10 cellular contexts compared by ENCODE assay signal in the genomic region with DNA sequence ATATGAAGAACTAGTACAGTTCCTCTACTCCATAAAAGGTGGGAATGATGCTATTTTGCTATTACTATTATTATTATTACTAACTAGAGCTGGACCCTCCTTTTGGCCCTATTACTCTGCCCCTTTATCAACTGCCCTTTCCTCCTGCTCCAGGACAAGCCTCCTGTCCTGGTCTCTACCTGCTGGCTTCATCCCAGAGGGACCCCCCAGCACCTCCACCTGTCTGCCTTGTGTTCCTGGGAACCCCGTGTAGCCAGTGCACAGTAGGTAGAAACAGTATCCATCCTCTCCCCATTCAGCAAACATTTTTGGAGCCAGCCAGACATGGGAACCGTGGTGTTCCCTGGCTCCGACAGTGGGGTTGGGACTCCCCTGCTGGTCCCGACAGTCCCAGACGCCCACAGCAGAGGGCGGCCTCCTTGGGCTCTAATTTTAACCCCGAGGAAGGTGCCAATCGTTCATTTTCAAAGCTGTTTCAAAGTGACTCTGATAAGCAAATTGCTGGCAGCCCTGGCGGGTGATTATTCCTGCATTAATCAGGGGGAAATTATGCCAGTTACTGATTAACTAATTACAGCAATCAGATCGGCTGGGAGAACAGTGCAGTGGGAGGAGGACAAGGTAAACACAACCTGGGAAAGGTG. TPM values are rescaled to one million over a fixed set of nuclear protein-coding genes. Genes with fewer than 3 reads are reported as not detected.
A peak's percentile ranks its signal among the peaks of the same experiment; 100 is the strongest.
DNase-seq lines count a peak whose midpoint lies in the region; ATAC-seq, FAIRE-seq and TF ChIP-seq lines count a peak whose summit lies in the region.
"Had no signal": no experiment of that assay in that cellular context is flagged by ENCODE, and none has a peak within 500 bp of the region (broad histone marks: within the 10 kb centered on the region; RNA-seq: fewer than 3 reads in every experiment).

No MANE protein-coding gene starts in this region.

- no peak overlapping the region for H4K91ac ChIP-seq in H9 (ENCODE audit: insufficient read length, low read depth, low read length)

- ATAC-seq in GM21723 (IDR thresholded peaks at IDR 0.05; ENCODE audit: unreplicated experiment) (no peak), gastroesophageal sphincter (no peak)

- H3K18ac ChIP-seq in H9 (ENCODE audit: insufficient read length, low read depth, low read length): no peak overlapping the region

- no CpG with 5 or more reads among the region's 10 CpGs for WGBS in H9 (ENCODE audit: extremely low coverage, insufficient read length, low lambda C conversion rate)
- 12 to 23% methylated on average over 10 of the region's 10 CpGs for WGBS in tibial nerve, 2 donors
- 0 to 25% methylated on average over 2 to 4 of the region's 10 CpGs for WGBS in gastroesophageal sphincter (ENCODE audit: low coverage in 1 of 2), 2 donors

- no peak overlapping the region for H3K56ac ChIP-seq in H9 (ENCODE audit: insufficient read length, low read depth, low read length)

- H2BK5ac ChIP-seq in H9 (ENCODE audit: insufficient read length, low read length): no peak overlapping the region

- H2BK12ac ChIP-seq in H9 (ENCODE audit: insufficient read length, low read depth, low read length): no peak overlapping the region

- H3K9me3 Mint-ChIP-seq in H9: no peaks in the 10 kb centered on the region

- no peak overlapping the region for H4K8ac ChIP-seq in H9 (replicated peaks; ENCODE audit: insufficient read length, low read depth, low read length)

- H3K4me3 Mint-ChIP-seq in H9: no peak overlapping the region

- H3K4me2 ChIP-seq in H9 (ENCODE audit: insufficient read depth, insufficient read length, low read length) (no peak overlapping the region), keratinocyte (ENCODE audit: control insufficient read depth, extremely low read depth, insufficient read depth, low read depth, low read length) (no peak overlapping the region)

- H2BK20ac ChIP-seq in H9 (ENCODE audit: low read depth, low read length, poor library complexity, severe bottlenecking): no peak overlapping the region

- H3K27me3 Mint-ChIP-seq in H9 (ENCODE audit: low read depth): peaks cover 91% of the 10 kb centered on the region

- H3K9me3 ChIP-seq in H9 (ENCODE audit: control insufficient read depth, low read depth, low read length) (no peaks in the 10 kb centered on the region), keratinocyte (ENCODE audit: control insufficient read depth, low read depth, low read length) (no peaks in the 10 kb centered on the region), tibial nerve (no peaks in the 10 kb centered on the region), gastroesophageal sphincter (no peaks in the 10 kb centered on the region)

- TF ChIP-seq EP300 in tibial nerve (IDR thresholded peaks at IDR 0.05) (no peak), gastroesophageal sphincter (IDR thresholded peaks at IDR 0.05) (no peak)

- H3K27me3 ChIP-seq in H9 (ENCODE audit: insufficient read depth, low read length) (no peaks in the 10 kb centered on the region; the same call in 1 of the 2 replicates), keratinocyte (ENCODE audit: control insufficient read depth, extremely low read depth, insufficient read depth, low read length) (peaks cover 33% of the 10 kb centered on the region), tibial nerve (peaks cover 0 to 32% of the 10 kb centered on the region in 2 donors), gastroesophageal sphincter (peaks cover 42% of the 10 kb centered on the region)

- no peak overlapping the region for H2BK15ac ChIP-seq in H9 (ENCODE audit: low read depth, low read length)

- no peaks in the 10 kb centered on the region; a peak in 1 of 7 replicates for H3K36me3 Mint-ChIP-seq in H9 (ENCODE audit: insufficient read depth in 1 of 3, low read depth in 3 of 3)

- no peak overlapping the region for H2AK5ac ChIP-seq in H9 (ENCODE audit: insufficient read length, low read length)

- no peak for FAIRE-seq in keratinocyte (lab: Jason Lieb, UNC)

- H3K4me3 ChIP-seq in WI38 (ENCODE audit: low read depth, low read length) (no peak overlapping the region), keratinocyte (ENCODE audit: control insufficient read depth in 2 of 3, extremely low read depth in 1 of 3, insufficient read depth in 2 of 3, low read depth in 1 of 3, low read length in 3 of 3) (no peak overlapping the region), tibial nerve (no peak overlapping the region), gastroesophageal sphincter (no peak overlapping the region)
- H3K4me3 ChIP-seq: skin epidermis had no signal

- no peak overlapping the region for H2BK120ac ChIP-seq in H9 (ENCODE audit: low read depth, low read length, poor library complexity, severe bottlenecking)

- DNase-seq in AG08395 (ENCODE audit: low spot score) (peak; percentile 47), H9 (peak; percentile 56), keratinocyte (ENCODE audit: low read depth, low spot score) (no peak), tibial nerve (ENCODE audit: low spot score in 2 of 2) (no peak)
- no peak for DNase-seq in activated CD8-positive, alpha-beta memory T cell treated with anti-CD3 and anti-CD28 coated beads, Interleukin-2, amount 50 U/mL, for 48 hours
- DNase-seq: NCI-H774 had no signal

- H3K23me2 ChIP-seq in H9 (ENCODE audit: insufficient read length, low read depth, low read length, poor library complexity, severe bottlenecking): peaks cover 2% of the 10 kb centered on the region

- H3K9me1 ChIP-seq in keratinocyte (ENCODE audit: control insufficient read depth, extremely low read depth, insufficient read depth, low read length): no peaks in the 10 kb centered on the region

- TF ChIP-seq CTCF in H9 (conservative IDR thresholded peaks at IDR 0.05): peak; percentile 66
- peak; percentile 48 for TF ChIP-seq CTCF in WI38 (IDR thresholded peaks at IDR 0.05; ENCODE audit: low read depth, low read length)
- peak; percentile 9 to 46 (median 41) for TF ChIP-seq CTCF in keratinocyte (optimal IDR thresholded peaks at IDR 0.05 in 1 of 3, IDR thresholded peaks at IDR 0.05 in 1 of 3, conservative IDR thresholded peaks at IDR 0.05 in 1 of 3; ENCODE audit: extremely low read depth in 1 of 3, insufficient read depth in 2 of 3, low read length in 3 of 3)
- peak in 2 of 5 experiments; percentile 9 to 27 for TF ChIP-seq CTCF in tibial nerve (IDR thresholded peaks at IDR 0.05)
- TF ChIP-seq CTCF in gastroesophageal sphincter (IDR thresholded peaks at IDR 0.05): peak in 1 of 4 experiments; percentile 46

- H3K36me3 ChIP-seq in keratinocyte (ENCODE audit: control insufficient read depth in 2 of 2, extremely low read depth in 1 of 2, insufficient read depth in 2 of 2, low read length in 2 of 2) (no peaks in the 10 kb centered on the region), tibial nerve (no peaks in the 10 kb centered on the region), gastroesophageal sphincter (no peaks in the 10 kb centered on the region)

- H3K27ac ChIP-seq in H9 (ENCODE audit: insufficient read length, low read depth, low read length) (no peak overlapping the region), keratinocyte (ENCODE audit: control insufficient read depth, insufficient read depth, low read length) (no peak overlapping the region), tibial nerve (no peak overlapping the region), gastroesophageal sphincter (no peak overlapping the region)
- H3K27ac ChIP-seq: skin epidermis had no signal

- H3T11ph ChIP-seq in H9 (ENCODE audit: low read length): no peak overlapping the region

- H4K5ac ChIP-seq in H9 (ENCODE audit: insufficient read length, low read depth, low read length): no peak overlapping the region

- H3K4me1 Mint-ChIP-seq in H9: peaks cover 13 to 14% of the 10 kb centered on the region in 2 experiments

- no peak for TF ChIP-seq POLR2A in tibial nerve (IDR thresholded peaks at IDR 0.05)
- no peak for TF ChIP-seq POLR2A in gastroesophageal sphincter (IDR thresholded peaks at IDR 0.05)

- H3K9ac ChIP-seq in H9 (ENCODE audit: extremely low read depth, insufficient read length, low read length) (no peak overlapping the region), keratinocyte (ENCODE audit: control insufficient read depth, extremely low read depth, insufficient read depth, low read length) (no peak overlapping the region)

- no peaks in the 10 kb centered on the region for H3K79me1 ChIP-seq in H9 (ENCODE audit: insufficient read depth, low read depth, low read length, poor library complexity, severe bottlenecking)

- no peak overlapping the region for H2AFZ ChIP-seq in H9 (ENCODE audit: low read length)
- H2AFZ ChIP-seq in keratinocyte (ENCODE audit: control insufficient read depth, low read length): no peak overlapping the region

- H3K4me1 ChIP-seq in H9 (ENCODE audit: insufficient read depth, low read length): no peaks in the 10 kb centered on the region
- no peaks in the 10 kb centered on the region for H3K4me1 ChIP-seq in keratinocyte (ENCODE audit: control insufficient read depth, extremely low read depth, insufficient read depth, low read length)
- H3K4me1 ChIP-seq in tibial nerve: no peaks in the 10 kb centered on the region
- H3K4me1 ChIP-seq in gastroesophageal sphincter: no peaks in the 10 kb centered on the region

- H3K23ac ChIP-seq in H9 (ENCODE audit: insufficient read length, low read depth, low read length): no peak overlapping the region

- H4K20me1 ChIP-seq in H9 (ENCODE audit: control insufficient read depth, insufficient read depth, insufficient read length): no peaks in the 10 kb centered on the region
- peaks cover 3% of the 10 kb centered on the region for H4K20me1 ChIP-seq in keratinocyte (ENCODE audit: control insufficient read depth, extremely low read depth, insufficient read depth, low read length)

- no peak overlapping the region for H3K4ac ChIP-seq in H9 (ENCODE audit: low read depth, low read length)

- dilution Hi-C loops in keratinocyte (cut with MboI; ENCODE audit: extremely low pct_ligation_motif_present, low sequenced_read_pairs): no loop called here

- no peak overlapping the region for H3K14ac ChIP-seq in H9 (ENCODE audit: insufficient read depth, low read length)

- H3K79me2 ChIP-seq in H9 (ENCODE audit: insufficient read depth, low read length) (no peaks in the 10 kb centered on the region), keratinocyte (ENCODE audit: control insufficient read depth, insufficient read depth, low read length) (no peaks in the 10 kb centered on the region)

- peak overlapping the region in 1 of 3 experiments; percentile 66; a peak in 1 of 7 replicates for H3K27ac Mint-ChIP-seq in H9

RNA-seq across cellular contexts. Expression of gene MDGA1, which starts 44.2 kb away (rescaled TPM):
- total RNA-seq in H9 (2021) (0.15 and 0.28 TPM in 2 replicates), tibial nerve (10 to 100 TPM in 1 of 4 donors, 1 to 10 TPM in 3; 2.4 to 12.0 (median 4.9) TPM), gastroesophageal sphincter (1 to 10 TPM in 3 of 4 donors, under 1 TPM in 1; 0.93 to 8.5 (median 3.7) TPM)
- polyA plus RNA-seq in keratinocyte: 0.26 to 1.0 TPM (median 0.32 TPM) in 3 replicates
- polyA plus RNA-seq in keratinocyte (2011; ENCODE audit: low read depth): 0.29 TPM
- 0.11 and 0.23 TPM in 2 replicates for polyA plus RNA-seq in keratinocyte (2011; cell fraction: cytosol; rRNA removed)
- polyA plus RNA-seq in keratinocyte (2011; cell fraction: nucleus; rRNA removed): 2.3 and 2.4 TPM in 2 replicates
- 0.38 and 0.77 TPM in 2 replicates for polyA plus RNA-seq in keratinocyte (2012; ENCODE audit: low replicate concordance)
- polyA minus RNA-seq in keratinocyte: 0.26 to 5.0 TPM (median 4.2 TPM) in 3 replicates
- 0.19 TPM for polyA minus RNA-seq in keratinocyte (2011; cell fraction: cytosol; rRNA and poly(A)+ RNA removed)
- polyA minus RNA-seq in keratinocyte (2011; cell fraction: nucleus; rRNA and poly(A)+ RNA removed): 0.84 and 1.6 TPM in 2 replicates

Comparison
In these comparisons a context has a peak if more than half of its experiments do, and no peak if none do; other contexts are left out.
1. DNase-seq: peak in AG08395 (single experiment) and H9 (single experiment); none in keratinocyte (single experiment), tibial nerve (0 of 2) and activated CD8-positive, alpha-beta memory T cell treated with anti-CD3 and anti-CD28 coated beads, Interleukin-2, amount 50 U/mL, for 48 hours (single experiment).